In the genomic region with DNA sequence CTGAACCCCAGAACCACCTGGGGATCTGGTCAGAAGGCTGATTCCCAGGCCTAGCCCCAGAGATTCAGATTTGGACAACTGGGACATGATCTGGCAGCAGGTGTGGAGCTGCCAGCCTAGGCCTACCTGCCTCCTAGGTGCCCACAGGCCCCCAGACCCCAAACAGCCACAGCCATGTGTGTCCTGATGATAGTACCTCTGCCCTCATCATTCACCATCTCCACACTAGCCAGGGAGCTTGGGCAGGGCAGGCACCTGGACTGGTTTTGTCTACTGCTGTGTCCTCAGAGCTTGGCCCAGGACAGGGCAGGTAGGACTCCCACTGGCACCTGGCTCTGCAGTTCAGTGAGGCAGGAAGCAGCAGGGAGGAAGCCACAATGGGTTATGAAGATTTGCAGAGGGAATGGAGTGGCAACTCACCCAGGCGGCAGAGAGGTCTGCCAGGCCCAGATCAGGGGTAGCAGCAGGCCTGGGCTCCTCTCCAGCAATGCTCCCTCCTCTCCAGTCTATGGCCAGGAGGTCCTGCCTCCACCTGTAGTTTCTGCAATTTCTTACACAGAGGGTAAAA, we compare ENCODE assay signal across 1 cellular context.
A peak's percentile ranks its signal among the peaks of the same experiment; 100 is the strongest.
TF ChIP-seq lines count a peak whose summit lies in the region.

No MANE protein-coding gene starts in this region.

TF ChIP-seq in HepG2, 621 proteins besides CTCF, POLR2A, EP300 and RAD21 (continued from another document and continues in another):
- peak; percentile 70; the same call in 1 of the 2 replicates for TF ChIP-seq ZBTB4 (CRISPR knock-in tag; IDR thresholded peaks at IDR 0.05; ENCODE audit: borderline replicate concordance)
- 0 out of 2 replicates have a peak, but pooled peaks have one; percentile 19 for TF ChIP-seq MYC (CRISPR knock-in tag; IDR thresholded peaks at IDR 0.05; ENCODE audit: borderline replicate concordance)
- no peak for TF ChIP-seq ZNF496 (CRISPR knock-in tag; IDR thresholded peaks at IDR 0.05; ENCODE audit: insufficient replicate concordance)
- no peak for TF ChIP-seq BATF2 (CRISPR knock-in tag; IDR thresholded peaks at IDR 0.05)
- TF ChIP-seq, protein P1, sequence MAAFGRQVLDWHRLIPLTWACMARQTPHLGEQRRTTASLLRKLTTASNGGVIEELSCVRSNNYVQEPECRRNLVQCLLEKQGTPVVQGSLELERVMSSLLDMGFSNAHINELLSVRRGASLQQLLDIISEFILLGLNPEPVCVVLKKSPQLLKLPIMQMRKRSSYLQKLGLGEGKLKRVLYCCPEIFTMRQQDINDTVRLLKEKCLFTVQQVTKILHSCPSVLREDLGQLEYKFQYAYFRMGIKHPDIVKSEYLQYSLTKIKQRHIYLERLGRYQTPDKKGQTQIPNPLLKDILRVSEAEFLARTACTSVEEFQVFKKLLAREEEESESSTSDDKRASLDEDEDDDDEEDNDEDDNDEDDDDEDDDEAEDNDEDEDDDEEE (CRISPR knock-in tag; IDR thresholded peaks at IDR 0.05): 0 out of 2 replicates have a peak, but pooled peaks have one; percentile 22
- TF ChIP-seq ZFY (CRISPR knock-in tag; IDR thresholded peaks at IDR 0.05): peak; percentile 53
- TF ChIP-seq AGO1 (IDR thresholded peaks at IDR 0.05; ENCODE audit: low read depth, low read length, poor library complexity, severe bottlenecking): peak; percentile 93
- TF ChIP-seq ZNF546 (CRISPR knock-in tag; conservative IDR thresholded peaks at IDR 0.05): 0 out of 2 replicates have a peak, but pooled peaks have one; percentile 19
- TF ChIP-seq, protein P2, sequence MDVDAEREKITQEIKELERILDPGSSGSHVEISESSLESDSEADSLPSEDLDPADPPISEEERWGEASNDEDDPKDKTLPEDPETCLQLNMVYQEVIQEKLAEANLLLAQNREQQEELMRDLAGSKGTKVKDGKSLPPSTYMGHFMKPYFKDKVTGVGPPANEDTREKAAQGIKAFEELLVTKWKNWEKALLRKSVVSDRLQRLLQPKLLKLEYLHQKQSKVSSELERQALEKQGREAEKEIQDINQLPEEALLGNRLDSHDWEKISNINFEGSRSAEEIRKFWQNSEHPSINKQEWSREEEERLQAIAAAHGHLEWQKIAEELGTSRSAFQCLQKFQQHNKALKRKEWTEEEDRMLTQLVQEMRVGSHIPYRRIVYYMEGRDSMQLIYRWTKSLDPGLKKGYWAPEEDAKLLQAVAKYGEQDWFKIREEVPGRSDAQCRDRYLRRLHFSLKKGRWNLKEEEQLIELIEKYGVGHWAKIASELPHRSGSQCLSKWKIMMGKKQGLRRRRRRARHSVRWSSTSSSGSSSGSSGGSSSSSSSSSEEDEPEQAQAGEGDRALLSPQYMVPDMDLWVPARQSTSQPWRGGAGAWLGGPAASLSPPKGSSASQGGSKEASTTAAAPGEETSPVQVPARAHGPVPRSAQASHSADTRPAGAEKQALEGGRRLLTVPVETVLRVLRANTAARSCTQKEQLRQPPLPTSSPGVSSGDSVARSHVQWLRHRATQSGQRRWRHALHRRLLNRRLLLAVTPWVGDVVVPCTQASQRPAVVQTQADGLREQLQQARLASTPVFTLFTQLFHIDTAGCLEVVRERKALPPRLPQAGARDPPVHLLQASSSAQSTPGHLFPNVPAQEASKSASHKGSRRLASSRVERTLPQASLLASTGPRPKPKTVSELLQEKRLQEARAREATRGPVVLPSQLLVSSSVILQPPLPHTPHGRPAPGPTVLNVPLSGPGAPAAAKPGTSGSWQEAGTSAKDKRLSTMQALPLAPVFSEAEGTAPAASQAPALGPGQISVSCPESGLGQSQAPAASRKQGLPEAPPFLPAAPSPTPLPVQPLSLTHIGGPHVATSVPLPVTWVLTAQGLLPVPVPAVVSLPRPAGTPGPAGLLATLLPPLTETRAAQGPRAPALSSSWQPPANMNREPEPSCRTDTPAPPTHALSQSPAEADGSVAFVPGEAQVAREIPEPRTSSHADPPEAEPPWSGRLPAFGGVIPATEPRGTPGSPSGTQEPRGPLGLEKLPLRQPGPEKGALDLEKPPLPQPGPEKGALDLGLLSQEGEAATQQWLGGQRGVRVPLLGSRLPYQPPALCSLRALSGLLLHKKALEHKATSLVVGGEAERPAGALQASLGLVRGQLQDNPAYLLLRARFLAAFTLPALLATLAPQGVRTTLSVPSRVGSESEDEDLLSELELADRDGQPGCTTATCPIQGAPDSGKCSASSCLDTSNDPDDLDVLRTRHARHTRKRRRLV (CRISPR knock-in tag; IDR thresholded peaks at IDR 0.05): 0 out of 2 replicates have a peak, but pooled peaks have one; percentile 1
- TF ChIP-seq POLR2G (IDR thresholded peaks at IDR 0.05; ENCODE audit: low read depth, low read length): peak; percentile 35
- no peak for TF ChIP-seq SP4 (CRISPR knock-in tag; IDR thresholded peaks at IDR 0.05)
- no peak for TF ChIP-seq ZFP90 (CRISPR knock-in tag; IDR thresholded peaks at IDR 0.05; ENCODE audit: borderline replicate concordance)
- TF ChIP-seq DPF2 (CRISPR knock-in tag; IDR thresholded peaks at IDR 0.05; ENCODE audit: borderline replicate concordance, low read depth): no peak
- TF ChIP-seq KDM5B (CRISPR knock-in tag; IDR thresholded peaks at IDR 0.05; ENCODE audit: borderline replicate concordance): peak; percentile 29; the same call in 1 of the 2 replicates
- TF ChIP-seq ZNF768 (CRISPR knock-in tag; IDR thresholded peaks at IDR 0.05): no peak
- TF ChIP-seq MAX (IDR thresholded peaks at IDR 0.05): no peak
- TF ChIP-seq EED (CRISPR knock-in tag; IDR thresholded peaks at IDR 0.05): 0 out of 2 replicates have a peak, but pooled peaks have one; percentile 46
- no peak for TF ChIP-seq POLR2AphosphoS2 (IDR thresholded peaks at IDR 0.05; ENCODE audit: low read depth, low read length)
- TF ChIP-seq AKAP8 (CRISPR knock-in tag; IDR thresholded peaks at IDR 0.05): 0 out of 2 replicates have a peak, but pooled peaks have one; percentile 45
- peak; percentile 70 for TF ChIP-seq ZNF883 (CRISPR knock-in tag; IDR thresholded peaks at IDR 0.05; ENCODE audit: not compliant biosample characterization)
- 0 out of 2 replicates have a peak, but pooled peaks have one; percentile 28 for TF ChIP-seq SAFB2 (CRISPR knock-in tag; IDR thresholded peaks at IDR 0.05; ENCODE audit: borderline replicate concordance, low read depth)
- TF ChIP-seq, protein P3, sequence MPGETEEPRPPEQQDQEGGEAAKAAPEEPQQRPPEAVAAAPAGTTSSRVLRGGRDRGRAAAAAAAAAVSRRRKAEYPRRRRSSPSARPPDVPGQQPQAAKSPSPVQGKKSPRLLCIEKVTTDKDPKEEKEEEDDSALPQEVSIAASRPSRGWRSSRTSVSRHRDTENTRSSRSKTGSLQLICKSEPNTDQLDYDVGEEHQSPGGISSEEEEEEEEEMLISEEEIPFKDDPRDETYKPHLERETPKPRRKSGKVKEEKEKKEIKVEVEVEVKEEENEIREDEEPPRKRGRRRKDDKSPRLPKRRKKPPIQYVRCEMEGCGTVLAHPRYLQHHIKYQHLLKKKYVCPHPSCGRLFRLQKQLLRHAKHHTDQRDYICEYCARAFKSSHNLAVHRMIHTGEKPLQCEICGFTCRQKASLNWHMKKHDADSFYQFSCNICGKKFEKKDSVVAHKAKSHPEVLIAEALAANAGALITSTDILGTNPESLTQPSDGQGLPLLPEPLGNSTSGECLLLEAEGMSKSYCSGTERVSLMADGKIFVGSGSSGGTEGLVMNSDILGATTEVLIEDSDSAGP (CRISPR knock-in tag; IDR thresholded peaks at IDR 0.05; ENCODE audit: borderline replicate concordance): peak; percentile 52; the same call in 1 of the 2 replicates
- 0 out of 2 replicates have a peak, but pooled peaks have one; percentile 29 for TF ChIP-seq RFXAP (CRISPR knock-in tag; IDR thresholded peaks at IDR 0.05; ENCODE audit: borderline replicate concordance)
- TF ChIP-seq ZNF264 (CRISPR knock-in tag; IDR thresholded peaks at IDR 0.05): 0 out of 2 replicates have a peak, but pooled peaks have one; percentile 25
- TF ChIP-seq, protein P4, sequence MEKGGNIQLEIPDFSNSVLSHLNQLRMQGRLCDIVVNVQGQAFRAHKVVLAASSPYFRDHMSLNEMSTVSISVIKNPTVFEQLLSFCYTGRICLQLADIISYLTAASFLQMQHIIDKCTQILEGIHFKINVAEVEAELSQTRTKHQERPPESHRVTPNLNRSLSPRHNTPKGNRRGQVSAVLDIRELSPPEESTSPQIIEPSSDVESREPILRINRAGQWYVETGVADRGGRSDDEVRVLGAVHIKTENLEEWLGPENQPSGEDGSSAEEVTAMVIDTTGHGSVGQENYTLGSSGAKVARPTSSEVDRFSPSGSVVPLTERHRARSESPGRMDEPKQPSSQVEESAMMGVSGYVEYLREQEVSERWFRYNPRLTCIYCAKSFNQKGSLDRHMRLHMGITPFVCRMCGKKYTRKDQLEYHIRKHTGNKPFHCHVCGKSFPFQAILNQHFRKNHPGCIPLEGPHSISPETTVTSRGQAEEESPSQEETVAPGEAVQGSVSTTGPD (CRISPR knock-in tag; IDR thresholded peaks at IDR 0.05): no peak
- TF ChIP-seq SIX1 (CRISPR knock-in tag; IDR thresholded peaks at IDR 0.05; ENCODE audit: borderline replicate concordance): no peak
- TF ChIP-seq REPIN1 (CRISPR knock-in tag; IDR thresholded peaks at IDR 0.05; ENCODE audit: borderline replicate concordance, low read depth): no peak
- TF ChIP-seq TBL1XR1 (IDR thresholded peaks at IDR 0.05; ENCODE audit: borderline replicate concordance, low read length, partially characterized antibody): no peak
- no peak for TF ChIP-seq ZBTB8A (CRISPR knock-in tag; IDR thresholded peaks at IDR 0.05; ENCODE audit: borderline replicate concordance, low read depth)
- TF ChIP-seq ZNF605 (CRISPR knock-in tag; IDR thresholded peaks at IDR 0.05): no peak
- TF ChIP-seq BHLHE40 (IDR thresholded peaks at IDR 0.05; ENCODE audit: low read length): no peak
- peak; percentile 67; the same call in 1 of the 2 replicates for TF ChIP-seq ZNF275 (CRISPR knock-in tag; IDR thresholded peaks at IDR 0.05; ENCODE audit: borderline replicate concordance)
- TF ChIP-seq, protein P5, sequence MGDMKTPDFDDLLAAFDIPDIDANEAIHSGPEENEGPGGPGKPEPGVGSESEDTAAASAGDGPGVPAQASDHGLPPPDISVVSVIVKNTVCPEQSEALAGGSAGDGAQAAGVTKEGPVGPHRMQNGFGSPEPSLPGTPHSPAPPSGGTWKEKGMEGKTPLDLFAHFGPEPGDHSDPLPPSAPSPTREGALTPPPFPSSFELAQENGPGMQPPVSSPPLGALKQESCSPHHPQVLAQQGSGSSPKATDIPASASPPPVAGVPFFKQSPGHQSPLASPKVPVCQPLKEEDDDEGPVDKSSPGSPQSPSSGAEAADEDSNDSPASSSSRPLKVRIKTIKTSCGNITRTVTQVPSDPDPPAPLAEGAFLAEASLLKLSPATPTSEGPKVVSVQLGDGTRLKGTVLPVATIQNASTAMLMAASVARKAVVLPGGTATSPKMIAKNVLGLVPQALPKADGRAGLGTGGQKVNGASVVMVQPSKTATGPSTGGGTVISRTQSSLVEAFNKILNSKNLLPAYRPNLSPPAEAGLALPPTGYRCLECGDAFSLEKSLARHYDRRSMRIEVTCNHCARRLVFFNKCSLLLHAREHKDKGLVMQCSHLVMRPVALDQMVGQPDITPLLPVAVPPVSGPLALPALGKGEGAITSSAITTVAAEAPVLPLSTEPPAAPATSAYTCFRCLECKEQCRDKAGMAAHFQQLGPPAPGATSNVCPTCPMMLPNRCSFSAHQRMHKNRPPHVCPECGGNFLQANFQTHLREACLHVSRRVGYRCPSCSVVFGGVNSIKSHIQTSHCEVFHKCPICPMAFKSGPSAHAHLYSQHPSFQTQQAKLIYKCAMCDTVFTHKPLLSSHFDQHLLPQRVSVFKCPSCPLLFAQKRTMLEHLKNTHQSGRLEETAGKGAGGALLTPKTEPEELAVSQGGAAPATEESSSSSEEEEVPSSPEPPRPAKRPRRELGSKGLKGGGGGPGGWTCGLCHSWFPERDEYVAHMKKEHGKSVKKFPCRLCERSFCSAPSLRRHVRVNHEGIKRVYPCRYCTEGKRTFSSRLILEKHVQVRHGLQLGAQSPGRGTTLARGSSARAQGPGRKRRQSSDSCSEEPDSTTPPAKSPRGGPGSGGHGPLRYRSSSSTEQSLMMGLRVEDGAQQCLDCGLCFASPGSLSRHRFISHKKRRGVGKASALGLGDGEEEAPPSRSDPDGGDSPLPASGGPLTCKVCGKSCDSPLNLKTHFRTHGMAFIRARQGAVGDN (CRISPR knock-in tag; IDR thresholded peaks at IDR 0.05): peak; percentile 42
- TF ChIP-seq TRIM24 (CRISPR knock-in tag; IDR thresholded peaks at IDR 0.05): 0 out of 2 replicates have a peak, but pooled peaks have one; percentile 30
- TF ChIP-seq KDM2A (CRISPR knock-in tag; IDR thresholded peaks at IDR 0.05; ENCODE audit: borderline replicate concordance, low read depth): peak; percentile 23; the same call in 1 of the 2 replicates
- TF ChIP-seq MAFK (conservative IDR thresholded peaks at IDR 0.05 in 1 of 2, IDR thresholded peaks at IDR 0.05 in 1 of 2; ENCODE audit: low read length in 2 of 2): no peak
- peak; percentile 31; the same call in 1 of the 2 replicates for TF ChIP-seq ZNF350 (CRISPR knock-in tag; IDR thresholded peaks at IDR 0.05; ENCODE audit: borderline replicate concordance, low read depth)
